In the genomic region with DNA sequence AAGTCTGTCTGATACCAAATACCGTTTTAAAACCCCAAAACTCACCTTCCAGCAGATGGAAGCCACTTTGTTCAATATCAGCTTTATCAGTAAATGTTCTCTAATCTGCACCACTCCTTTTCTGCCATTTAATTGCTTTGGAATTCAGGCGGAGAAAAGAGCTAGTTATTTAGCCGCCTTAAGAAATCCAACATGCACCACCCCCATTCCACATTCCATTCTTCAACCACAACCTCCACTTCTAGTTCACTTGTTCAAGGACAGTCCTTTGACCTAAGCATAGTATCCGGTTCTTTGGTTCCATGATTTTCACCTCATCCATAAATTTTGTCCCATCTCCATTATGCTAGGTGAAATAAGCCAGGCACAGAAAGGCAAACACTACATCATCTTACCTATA, we compare ENCODE assay signal across 22 cellular contexts.
"Had no signal": no experiment of that assay in that cellular context is flagged by ENCODE, and none has a peak within 500 bp of the region (broad histone marks: within the 10 kb centered on the region; RNA-seq: fewer than 3 reads in every experiment).

No MANE protein-coding gene starts in this region.

- H3K27ac ChIP-seq: coronary artery, hepatocyte, pancreas, prostate gland, skin epidermis had no signal

- ATAC-seq: left colon, pancreas, sciatic nerve had no signal

- H3K27me3 Mint-ChIP-seq: naive B cell had no signal

- DNase-seq: effector CD4-positive, alpha-beta T cell; endodermal cell; erythroblast; foreskin melanocyte; head of caudate nucleus; kidney; left colon; naive B cell; occipital lobe; pancreas; retina; stimulated activated CD4-positive, alpha-beta T cell treated with anti-CD3 and anti-CD28 coated beads, Interleukin-2, amount 100 ng/mL, for 24 hours; stimulated activated CD4-positive, alpha-beta T cell treated with anti-CD3 and anti-CD28 coated beads, Interleukin-4, amount 100 ng/mL, for 4 hours; stimulated activated naive CD4-positive, alpha-beta T cell; trophoblast cell had no signal

- H3K9me3 ChIP-seq: pancreas, prostate gland had no signal

- H3K36me3 ChIP-seq: pancreas, prostate gland had no signal

- H3K9me3 Mint-ChIP-seq: mesothelial cell of epicardium, nephron had no signal

- H3K4me3 Mint-ChIP-seq: endodermal cell, mesothelial cell of epicardium, naive B cell, nephron had no signal

- H3K27me3 ChIP-seq: hepatocyte, pancreas had no signal

- H3K27ac Mint-ChIP-seq: endodermal cell, mesothelial cell of epicardium, naive B cell, nephron had no signal

- H3K4me1 ChIP-seq: pancreas, prostate gland had no signal

- H3K36me3 Mint-ChIP-seq: mesothelial cell of epicardium, naive B cell had no signal

- H3K4me1 Mint-ChIP-seq: endodermal cell, mesothelial cell of epicardium, naive B cell, nephron had no signal

- H3K4me3 ChIP-seq: coronary artery, hepatocyte, pancreas, prostate gland, skin epidermis had no signal
